In the genomic region with DNA sequence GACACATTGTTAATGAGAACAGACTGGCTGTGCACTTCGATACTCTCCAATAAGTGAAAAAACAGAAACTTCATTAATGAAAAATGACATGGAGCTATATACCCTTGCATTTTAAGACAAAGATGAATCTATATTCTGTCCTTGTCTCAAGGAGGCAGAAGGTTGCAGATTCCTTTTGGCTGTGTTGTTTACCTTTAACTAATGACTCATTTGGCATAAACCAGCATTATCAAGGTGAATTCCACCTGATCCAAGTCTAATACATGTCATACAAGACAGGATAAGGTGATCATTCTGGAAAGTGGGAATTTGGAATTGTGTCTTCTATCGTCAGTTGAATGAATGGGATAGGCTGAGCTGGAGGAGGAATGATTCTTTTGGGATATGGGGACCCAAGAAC, we compare ENCODE assay signal across 20 cellular contexts.
"Had no signal": no experiment of that assay in that cellular context is flagged by ENCODE, and none has a peak within 500 bp of the region (broad histone marks: within the 10 kb centered on the region; RNA-seq: fewer than 3 reads in every experiment).

No MANE protein-coding gene starts in this region.

- H2AFZ ChIP-seq: neural progenitor cell, parathyroid adenoma had no signal

- H3K4me3 ChIP-seq: lung, neural progenitor cell, right atrium auricular region, testis had no signal

- DNase-seq: dorsolateral prefrontal cortex; effector CD4-positive, alpha-beta T cell; foreskin keratinocyte; heart left ventricle; hippocampal formation; naive B cell; sigmoid colon; stimulated activated CD4-positive, alpha-beta T cell treated with anti-CD3 and anti-CD28 coated beads, Interleukin-4, amount 100 ng/mL, for 4 hours; stimulated activated naive CD8-positive, alpha-beta T cell treated with anti-CD3 and anti-CD28 coated beads, Interleukin-15, Interleukin-2, amounts not matched to agents 100 U/mL and 50 U/mL, for 24 hours; substantia nigra; testis; tibial artery had no signal

- H3K36me3 ChIP-seq: esophagus muscularis mucosa, gastroesophageal sphincter, heart left ventricle, neural progenitor cell, right atrium auricular region, sigmoid colon, tibial artery had no signal

- H3K4me1 ChIP-seq: foreskin keratinocyte, parathyroid adenoma had no signal

- H3K9ac ChIP-seq: neural progenitor cell, parathyroid adenoma had no signal

- H3K4me2 ChIP-seq: neural progenitor cell had no signal

- H3K9me3 ChIP-seq: esophagus muscularis mucosa, gastroesophageal sphincter, heart left ventricle, right atrium auricular region, sigmoid colon, testis, tibial artery had no signal

- ATAC-seq: foreskin keratinocyte; gastroesophageal sphincter; natural killer cell treated with Interleukin-12 subunit alpha and Interleukin-12 subunit beta and Interleukin-15 and Interleukin-18, amount 100 ng/mL, for 72 hours; stimulated activated memory B cell treated with anti-CD40 and anti-IgM and Interleukin-4, amounts not matched to agents 10 μg/mL and 1 μg/mL and 100 μg/mL, for 72 hours; stimulated activated naive CD8-positive, alpha-beta T cell treated with anti-CD3 and anti-CD28 coated beads, Interleukin-15, Interleukin-2, amounts not matched to agents 100 U/mL and 50 U/mL, for 24 hours had no signal

- H3K79me2 ChIP-seq: parathyroid adenoma had no signal

- H3K27ac ChIP-seq: foreskin keratinocyte, neural progenitor cell, parathyroid adenoma, tibial artery had no signal

- H3K27me3 ChIP-seq: dorsolateral prefrontal cortex, esophagus muscularis mucosa, foreskin keratinocyte, gastroesophageal sphincter, heart left ventricle, neural progenitor cell, right atrium auricular region, sigmoid colon, testis, tibial artery had no signal
